In the genomic region with DNA sequence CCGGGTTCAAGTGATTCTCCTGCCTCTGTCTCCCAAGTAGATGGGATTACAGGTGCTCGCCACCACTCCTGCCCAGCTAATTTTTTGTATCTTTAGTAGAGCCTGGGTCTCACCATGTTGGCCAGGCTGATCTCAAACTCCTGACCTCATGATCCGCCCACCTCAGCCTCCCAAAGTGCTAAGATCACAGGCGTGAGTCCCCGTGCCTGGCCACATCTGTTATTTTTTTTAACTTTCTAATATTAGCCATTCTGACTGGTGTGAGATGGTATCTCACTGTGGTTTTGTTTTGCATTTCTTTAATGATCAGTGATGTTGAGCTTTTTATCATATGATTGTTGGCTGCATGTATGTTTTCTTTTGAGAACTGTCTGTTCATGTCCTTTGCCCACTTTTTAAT, we compare ENCODE assay signal across 4 cellular contexts. TPM values are rescaled to one million over a fixed set of nuclear protein-coding genes. Genes with fewer than 3 reads are reported as not detected.
"Had no signal": no experiment of that assay in that cellular context is flagged by ENCODE, and none has a peak within 500 bp of the region (broad histone marks: within the 10 kb centered on the region; RNA-seq: fewer than 3 reads in every experiment).

No MANE protein-coding gene starts in this region.

RNA-seq across cellular contexts. Expression of a gene that starts 35.4 kb away (rescaled TPM):
- total RNA-seq: HT-29, MCF 10A, PC-3 had no signal
- polyA plus RNA-seq: SK-N-SH had no signal

RNA-seq across cellular contexts. Expression of a gene that starts 40.9 kb away (rescaled TPM):
- total RNA-seq: HT-29, MCF 10A, PC-3 had no signal
- polyA plus RNA-seq: SK-N-SH had no signal
